ENCODE assay signal across 10 cellular contexts in genomic region chr5:108818613-108819272, GRCh38.
A peak's percentile ranks its signal among the peaks of the same experiment; 100 is the strongest.
DNase-seq lines count a peak whose midpoint lies in the region; ATAC-seq, FAIRE-seq and TF ChIP-seq lines count a peak whose summit lies in the region.
"Had no signal": no experiment of that assay in that cellular context is flagged by ENCODE, and none has a peak within 500 bp of the region (broad histone marks: within the 10 kb centered on the region; RNA-seq: fewer than 3 reads in every experiment).

No MANE protein-coding gene starts in this region.

- no peaks in the 10 kb centered on the region for H3K36me3 ChIP-seq in astrocyte (ENCODE audit: insufficient read depth, low read length)
- H3K36me3 ChIP-seq: heart left ventricle had no signal

- H3K4me1 ChIP-seq in astrocyte (ENCODE audit: insufficient read depth, low read length), result peaks cover 2% of the 10 kb centered on the region

- ATAC-seq in GM19351 (IDR thresholded peaks at IDR 0.05; ENCODE audit: unreplicated experiment) (peak; percentile 99), HG03135 (IDR thresholded peaks at IDR 0.05; ENCODE audit: unreplicated experiment) (peak; percentile 94), WTC11 (no peak)

- POLR2A ChIA-PET in WTC11 (lab: Charles Lee), result interaction anchor here (0.6 kb wide), 1 partner anchor 385 kb away, joined by 3 read pairs; no protein-coding TSS in a partner anchor

- DNase-seq in AG09309 (ENCODE audit: low read depth) (peak; percentile 10), astrocyte (ENCODE audit: low read depth) (peak; percentile 63), SKM-1 treated with dmso at 0.1 percent for 144 hours (lab: John Stamatoyannopoulos, UW; ENCODE audit: unreplicated experiment) (no peak), cerebellar nuclear complex (lab: John Stamatoyannopoulos, UW) (no peak), NCI-H1417 treated with DMSO at 0.1 percent for 48 hours (lab: John Stamatoyannopoulos, UW) (no peak), WTC11 (ENCODE audit: low spot score) (no peak)
- DNase-seq: heart left ventricle had no signal

- H3K4me1 Mint-ChIP-seq in astrocyte (ENCODE audit: low read depth, unreplicated experiment), result no peaks in the 10 kb centered on the region
- H3K4me1 Mint-ChIP-seq in WTC11, result peaks cover 6% of the 10 kb centered on the region

- no peak for FAIRE-seq in astrocyte (lab: Jason Lieb, UNC)
- FAIRE-seq: G401.6 had no signal

- TF ChIP-seq CTCF in AG09309 (IDR thresholded peaks at IDR 0.05; ENCODE audit: control insufficient read depth, insufficient read depth, low read depth, low read length, missing control alignments), result no peak
- TF ChIP-seq CTCF in astrocyte (IDR thresholded peaks at IDR 0.05; ENCODE audit: insufficient read depth, low read depth, low read length), result no peak
- no peak for TF ChIP-seq CTCF in WTC11 (IDR thresholded peaks at IDR 0.05)

- no peak overlapping the region for H3K9ac ChIP-seq in astrocyte (ENCODE audit: low read length)

- H3K27me3 Mint-ChIP-seq in astrocyte (ENCODE audit: low read depth, unreplicated experiment) (no peaks in the 10 kb centered on the region), WTC11 (ENCODE audit: low read depth) (no peaks in the 10 kb centered on the region)

- H3K27ac Mint-ChIP-seq in astrocyte (ENCODE audit: unreplicated experiment) (no peak overlapping the region), WTC11 (no peak overlapping the region)

- CTCF ChIA-PET in WTC11 (lab: Charles Lee), result no interaction called here

- H3K79me2 ChIP-seq in astrocyte (ENCODE audit: insufficient read depth, low read length), result peaks cover 7% of the 10 kb centered on the region

- H3K9me3 Mint-ChIP-seq in astrocyte (ENCODE audit: unreplicated experiment) (no peaks in the 10 kb centered on the region), WTC11 (peaks cover 8% of the 10 kb centered on the region)

- H2AFZ ChIP-seq in astrocyte (ENCODE audit: low read depth, low read length), result no peak overlapping the region

- H3K36me3 Mint-ChIP-seq in astrocyte (ENCODE audit: low read depth, unreplicated experiment) (no peaks in the 10 kb centered on the region), WTC11 (peaks cover 3% of the 10 kb centered on the region)

- H4K20me1 ChIP-seq in astrocyte (ENCODE audit: insufficient read depth, low read length), result no peaks in the 10 kb centered on the region

- no peaks in the 10 kb centered on the region for H3K9me3 ChIP-seq in astrocyte (ENCODE audit: insufficient read depth, low read depth, low read length)

- H3K4me3 Mint-ChIP-seq in astrocyte (ENCODE audit: unreplicated experiment) (no peak overlapping the region), WTC11 (no peak overlapping the region)

- H3K27ac ChIP-seq in astrocyte (ENCODE audit: low read depth, low read length), result no peak overlapping the region
- H3K27ac ChIP-seq: heart left ventricle had no signal

- H3K4me3 ChIP-seq in AG09309 (ENCODE audit: control insufficient read depth, low read depth, low read length) (no peak overlapping the region), astrocyte (ENCODE audit: insufficient read depth, low read depth, low read length) (no peak overlapping the region)
- H3K4me3 ChIP-seq: heart left ventricle had no signal

- no peak overlapping the region for H3K4me2 ChIP-seq in astrocyte (ENCODE audit: low read length)

- no peaks in the 10 kb centered on the region for H3K27me3 ChIP-seq in astrocyte (ENCODE audit: insufficient read depth, low read length)
- H3K27me3 ChIP-seq: heart left ventricle had no signal

TF ChIP-seq in WTC11, 78 proteins besides CTCF, POLR2A, EP300 and RAD21 (continues in another document):
- TF ChIP-seq USF2 (CRISPR knock-in tag; IDR thresholded peaks at IDR 0.05) (no peak), E2F4 (CRISPR knock-in tag; IDR thresholded peaks at IDR 0.05; ENCODE audit: borderline replicate concordance, low read depth) (no peak), SP1 (CRISPR knock-in tag; conservative IDR thresholded peaks at IDR 0.05) (no peak), ZSCAN18 (CRISPR knock-in tag; IDR thresholded peaks at IDR 0.05) (no peak), ZNF281 (CRISPR knock-in tag; IDR thresholded peaks at IDR 0.05) (no peak), ATF2 (CRISPR knock-in tag; IDR thresholded peaks at IDR 0.05; ENCODE audit: borderline replicate concordance, low read depth) (no peak), KAT7 (CRISPR knock-in tag; IDR thresholded peaks at IDR 0.05; ENCODE audit: borderline replicate concordance) (no peak), ZNF425 (CRISPR knock-in tag; conservative IDR thresholded peaks at IDR 0.05) (no peak), SMAD4 (CRISPR knock-in tag; IDR thresholded peaks at IDR 0.05) (no peak), ZNF263 (CRISPR knock-in tag; IDR thresholded peaks at IDR 0.05; ENCODE audit: low read depth) (no peak)

Comparison
In these comparisons a context has a peak if more than half of its experiments do, and no peak if none do; other contexts are left out.
1. DNase-seq: peak in AG09309 (single experiment) and astrocyte (single experiment); none in SKM-1 treated with dmso at 0.1 percent for 144 hours (single experiment), cerebellar nuclear complex (0 of 2), NCI-H1417 treated with DMSO at 0.1 percent for 48 hours (single experiment) and WTC11 (single experiment).